ENCODE assay signal across 11 cellular contexts in genomic region chr2:130327703-130328527, GRCh38. TPM values are rescaled to one million over a fixed set of nuclear protein-coding genes. Genes with fewer than 3 reads are reported as not detected.
A peak's percentile ranks its signal among the peaks of the same experiment; 100 is the strongest.
DNase-seq lines count a peak whose midpoint lies in the region; ATAC-seq and TF ChIP-seq lines count a peak whose summit lies in the region.
"Had no signal": no experiment of that assay in that cellular context is flagged by ENCODE, and none has a peak within 500 bp of the region (broad histone marks: within the 10 kb centered on the region; RNA-seq: fewer than 3 reads in every experiment).

No MANE protein-coding gene starts in this region.

- TF ChIP-seq EP300 in esophagus muscularis mucosa (IDR thresholded peaks at IDR 0.05) = no peak

- peak overlapping the region; percentile 73 for H2BK15ac ChIP-seq in neuronal stem cell (ENCODE audit: low read length)

- no peak overlapping the region for H3K4ac ChIP-seq in neuronal stem cell (ENCODE audit: low read length)

- no peaks in the 10 kb centered on the region for H3K36me3 ChIP-seq in NT2/D1 (ENCODE audit: insufficient read depth, insufficient read length, low read length)
- no peaks in the 10 kb centered on the region for H3K36me3 ChIP-seq in esophagus muscularis mucosa
- no peaks in the 10 kb centered on the region for H3K36me3 ChIP-seq in neuronal stem cell (replicated peaks in 1 of 2; ENCODE audit: control insufficient read depth in 2 of 2, insufficient read depth in 2 of 2, low read length in 2 of 2)
- H3K36me3 ChIP-seq: spleen had no signal

- H3K9ac ChIP-seq in NT2/D1 (ENCODE audit: insufficient read length, low read depth) (peak overlapping the region; percentile 16), neuronal stem cell (ENCODE audit: low read depth, low read length, poor library complexity) (no peak overlapping the region)

- no peak overlapping the region for H3K27ac ChIP-seq in esophagus muscularis mucosa (replicated peaks in 1 of 4)
- no peak overlapping the region for H3K27ac ChIP-seq in neuronal stem cell (replicated peaks; ENCODE audit: low read length)
- H3K27ac ChIP-seq: spleen had no signal

- no peak overlapping the region for H2BK5ac ChIP-seq in neuronal stem cell (ENCODE audit: low read length)

- no peak overlapping the region for H4K91ac ChIP-seq in neuronal stem cell (ENCODE audit: low read depth, low read length, poor library complexity)

- H3K9me3 Mint-ChIP-seq in activated T-helper 2 cell treated with anti-CD3 and anti-CD28 coated beads, Interferon-gamma antibody, Interleukin-2, Interleukin-4, amounts not matched to agents 10 μg/mL and 5 μg/mL and 100 μg/mL, durations not matched to agents 14 hours and 24 hours and 36 hours = no peaks in the 10 kb centered on the region

- no peak for TF ChIP-seq CTCF in esophagus muscularis mucosa (IDR thresholded peaks at IDR 0.05)

- H3K4me1 ChIP-seq in NT2/D1 (ENCODE audit: insufficient read depth, insufficient read length) (no peaks in the 10 kb centered on the region), esophagus muscularis mucosa (peaks cover 3 to 9% (median 6%) of the 10 kb centered on the region in 4 donors), neuronal stem cell (ENCODE audit: control insufficient read depth in 2 of 2, insufficient read depth in 1 of 2, low read depth in 1 of 2, low read length in 2 of 2) (peaks cover 0 to 5% of the 10 kb centered on the region in 2 donors)

- no peak overlapping the region for H3K4me2 ChIP-seq in neuronal stem cell (ENCODE audit: insufficient read depth, low read length, poor library complexity, severe bottlenecking)

- no peaks in the 10 kb centered on the region for H3K36me3 Mint-ChIP-seq in activated T-helper 2 cell treated with anti-CD3 and anti-CD28 coated beads, Interferon-gamma antibody, Interleukin-2, Interleukin-4, amounts not matched to agents 10 μg/mL and 5 μg/mL and 100 μg/mL, durations not matched to agents 14 hours and 24 hours and 36 hours (ENCODE audit: low read depth)

- no peak overlapping the region for H4K8ac ChIP-seq in neuronal stem cell (ENCODE audit: low read depth, low read length)

- no peak overlapping the region for H3K23ac ChIP-seq in neuronal stem cell (ENCODE audit: low read depth, low read length, poor library complexity)

- no peak overlapping the region for H3K4me3 ChIP-seq in NT2/D1 (ENCODE audit: insufficient read length, low read depth)
- no peak overlapping the region for H3K4me3 ChIP-seq in esophagus muscularis mucosa
- H3K4me3 ChIP-seq in neuronal stem cell (ENCODE audit: low read length in 2 of 2) = no peak overlapping the region
- H3K4me3 ChIP-seq: spleen had no signal

- H3K4me1 Mint-ChIP-seq in activated T-helper 2 cell treated with anti-CD3 and anti-CD28 coated beads, Interferon-gamma antibody, Interleukin-2, Interleukin-4, amounts not matched to agents 10 μg/mL and 5 μg/mL and 100 μg/mL, durations not matched to agents 14 hours and 24 hours and 36 hours (ENCODE audit: low read depth) = peaks cover 5% of the 10 kb centered on the region

- peak overlapping the region; percentile 80 for H3K18ac ChIP-seq in neuronal stem cell (ENCODE audit: low read length)

- ATAC-seq in GM21390 (IDR thresholded peaks at IDR 0.05; ENCODE audit: unreplicated experiment) (no peak), HG03280 (IDR thresholded peaks at IDR 0.05; ENCODE audit: unreplicated experiment) (no peak)
- ATAC-seq: activated CD8-positive, alpha-beta T cell treated with anti-CD3 and anti-CD28 coated beads, Interleukin-2, amount 10 ng/mL, durations not matched to agents 7 days and 5 days had no signal

- no peak for TF ChIP-seq POLR2A in esophagus muscularis mucosa (IDR thresholded peaks at IDR 0.05; ENCODE audit: low read depth)

- H3K14ac ChIP-seq in neuronal stem cell (ENCODE audit: low read length) = no peak overlapping the region

- H3K27me3 ChIP-seq in NT2/D1 (ENCODE audit: insufficient read depth, insufficient read length) = peaks cover 5% of the 10 kb centered on the region
- H3K27me3 ChIP-seq in esophagus muscularis mucosa = peaks cover 0 to 47% (median 0%) of the 10 kb centered on the region in 4 donors
- H3K27me3 ChIP-seq in neuronal stem cell (ENCODE audit: control insufficient read depth in 3 of 3, insufficient read depth in 3 of 3, low read depth in 1 of 3, low read length in 3 of 3) = peaks cover 0 to 21% (median 0%) of the 10 kb centered on the region in 3 experiments

- H2AFZ ChIP-seq in neuronal stem cell (ENCODE audit: low read length) = peak overlapping the region; percentile 41

- intact Hi-C loops in esophagus muscularis mucosa (cut with DNase I) = no loop called here
- intact Hi-C loops in activated T-helper 2 cell treated with anti-CD3 and anti-CD28 coated beads, Interferon-gamma antibody, Interleukin-2, Interleukin-4, amounts not matched to agents 10 μg/mL and 5 μg/mL and 100 μg/mL, durations not matched to agents 14 hours and 24 hours and 36 hours (cut with micrococcal nuclease) = no loop called here

- H3K9me3 ChIP-seq in NT2/D1 (ENCODE audit: insufficient read depth, low read length) (peaks cover 8% of the 10 kb centered on the region; the same call in 1 of the 2 replicates), esophagus muscularis mucosa (no peaks in the 10 kb centered on the region), neuronal stem cell (replicated peaks in 1 of 2; ENCODE audit: control insufficient read depth in 2 of 2, insufficient read depth in 1 of 2, low read depth in 1 of 2, low read length in 2 of 2) (no peaks in the 10 kb centered on the region)
- H3K9me3 ChIP-seq: spleen had no signal

- no peak overlapping the region for H3K27ac Mint-ChIP-seq in activated T-helper 2 cell treated with anti-CD3 and anti-CD28 coated beads, Interferon-gamma antibody, Interleukin-2, Interleukin-4, amounts not matched to agents 10 μg/mL and 5 μg/mL and 100 μg/mL, durations not matched to agents 14 hours and 24 hours and 36 hours
- H3K27ac Mint-ChIP-seq: activated CD8-positive, alpha-beta T cell treated with anti-CD3 and anti-CD28 coated beads, Interleukin-2, amount 10 ng/mL, durations not matched to agents 7 days and 5 days had no signal

- WGBS in esophagus muscularis mucosa = 76% methylated on average over 40 of the region's 43 CpGs
- no CpG with 5 or more reads among the region's 43 CpGs for WGBS in neuronal stem cell (ENCODE audit: extremely low coverage in 2 of 2, insufficient read length in 2 of 2, insufficient replicate concordance in 1 of 2), 2 donors

- no peaks in the 10 kb centered on the region for H3K79me1 ChIP-seq in neuronal stem cell (ENCODE audit: low read depth, low read length)

- no peak overlapping the region for H3K4me3 Mint-ChIP-seq in activated T-helper 2 cell treated with anti-CD3 and anti-CD28 coated beads, Interferon-gamma antibody, Interleukin-2, Interleukin-4, amounts not matched to agents 10 μg/mL and 5 μg/mL and 100 μg/mL, durations not matched to agents 14 hours and 24 hours and 36 hours (ENCODE audit: low read depth)
- H3K4me3 Mint-ChIP-seq: activated CD8-positive, alpha-beta T cell treated with anti-CD3 and anti-CD28 coated beads, Interleukin-2, amount 10 ng/mL, durations not matched to agents 7 days and 5 days had no signal

- H3K27me3 Mint-ChIP-seq in activated T-helper 2 cell treated with anti-CD3 and anti-CD28 coated beads, Interferon-gamma antibody, Interleukin-2, Interleukin-4, amounts not matched to agents 10 μg/mL and 5 μg/mL and 100 μg/mL, durations not matched to agents 14 hours and 24 hours and 36 hours (ENCODE audit: low read depth) = peaks cover 48% of the 10 kb centered on the region

- H2BK12ac ChIP-seq in neuronal stem cell (ENCODE audit: low read length) = no peak overlapping the region

- peak overlapping the region; percentile 31 for H2BK120ac ChIP-seq in neuronal stem cell (ENCODE audit: low read depth, low read length)

- DNase-seq in H4 (ENCODE audit: low spot score) (peak; percentile 78), NT2/D1 (ENCODE audit: low read depth, low spot score) (no peak), esophagus muscularis mucosa (ENCODE audit: extremely low spot score) (peak; percentile 53), neuronal stem cell (ENCODE audit: low spot score) (no peak), NCI-H2081 (lab: John Stamatoyannopoulos, UW) (no peak)
- DNase-seq in activated T-helper 2 cell treated with anti-CD3 and anti-CD28 coated beads, Interferon-gamma antibody, Interleukin-2, Interleukin-4, amounts not matched to agents 10 μg/mL and 5 μg/mL and 100 μg/mL, durations not matched to agents 14 hours and 24 hours and 36 hours (ENCODE audit: low spot score) = no peak
- DNase-seq: activated CD8-positive, alpha-beta T cell treated with anti-CD3 and anti-CD28 coated beads, Interleukin-2, amount 10 ng/mL, durations not matched to agents 7 days and 5 days; NCI-H2081 treated with DMSO at 0.1 percent for 48 hours; spleen had no signal

- no peak overlapping the region for H2AK5ac ChIP-seq in neuronal stem cell (ENCODE audit: low read depth, low read length)

RNA-seq across cellular contexts. Expression of gene IMP4, which starts 14.8 kb away (rescaled TPM):
- 110 and 112 TPM in 2 replicates for total RNA-seq in H4 (2014; rRNA removed; shearing (Covaris generic))
- 100 to 1,000 TPM in 3 of 4 donors, 10 to 100 TPM in 1; 94.7 to 139 (median 114) TPM for total RNA-seq in esophagus muscularis mucosa
- polyA plus RNA-seq in neuronal stem cell (2013, experiment 1 of 2) = 49.5 TPM
- 45.4 TPM for polyA plus RNA-seq in neuronal stem cell (2013, experiment 2 of 2)
- 136 and 142 TPM in 2 replicates for total RNA-seq in activated T-helper 2 cell treated with anti-CD3 and anti-CD28 coated beads, Interferon-gamma antibody, Interleukin-2, Interleukin-4, amounts not matched to agents 10 μg/mL and 5 μg/mL and 100 μg/mL, durations not matched to agents 14 hours and 24 hours and 36 hours

RNA-seq across cellular contexts. Expression of gene PTPN18, which starts 27.9 kb away (rescaled TPM):
- total RNA-seq in H4 (2014; rRNA removed; shearing (Covaris generic)) = 14.1 and 15.7 TPM in 2 replicates
- total RNA-seq in esophagus muscularis mucosa = 10 to 100 TPM; 36.6 to 60.2 (median 50.3) TPM
- polyA plus RNA-seq in neuronal stem cell (2013, experiment 1 of 2) = 24.7 TPM
- polyA plus RNA-seq in neuronal stem cell (2013, experiment 2 of 2) = 25.2 TPM
- 72.6 and 72.9 TPM in 2 replicates for total RNA-seq in activated T-helper 2 cell treated with anti-CD3 and anti-CD28 coated beads, Interferon-gamma antibody, Interleukin-2, Interleukin-4, amounts not matched to agents 10 μg/mL and 5 μg/mL and 100 μg/mL, durations not matched to agents 14 hours and 24 hours and 36 hours

Comparison
In these comparisons a context has a peak if more than half of its experiments do, and no peak if none do; other contexts are left out.
1. DNase-seq: peak in H4 (single experiment) and esophagus muscularis mucosa (single experiment); none in NT2/D1 (single experiment), neuronal stem cell (single experiment), activated T-helper 2 cell treated with anti-CD3 and anti-CD28 coated beads, Interferon-gamma antibody, Interleukin-2, Interleukin-4, amounts not matched to agents 10 μg/mL and 5 μg/mL and 100 μg/mL, durations not matched to agents 14 hours and 24 hours and 36 hours (single experiment) and NCI-H2081 (0 of 2).